2 cellular contexts compared by ENCODE assay signal in genomic region chr11:111983187-111983986, GRCh38.
TF ChIP-seq lines count a peak whose summit lies in the region.

No MANE protein-coding gene starts in this region.

TF ChIP-seq in GM23338, 12 proteins besides CTCF, POLR2A, EP300 and RAD21 (continued from another document):
- TF ChIP-seq REST (IDR thresholded peaks at IDR 0.05; ENCODE audit: unreplicated experiment) = no peak

TF ChIP-seq in WTC11, 78 proteins besides CTCF, POLR2A, EP300 and RAD21 (continued from another document):
- no peak for TF ChIP-seq ERG (CRISPR knock-in tag; IDR thresholded peaks at IDR 0.05)
- TF ChIP-seq USF1 (CRISPR knock-in tag; IDR thresholded peaks at IDR 0.05) = no peak
- no peak for TF ChIP-seq E2F1 (CRISPR knock-in tag; IDR thresholded peaks at IDR 0.05)
- no peak for TF ChIP-seq ZNF138 (CRISPR knock-in tag; conservative IDR thresholded peaks at IDR 0.05)
- TF ChIP-seq AFF4 (CRISPR knock-in tag; IDR thresholded peaks at IDR 0.05; ENCODE audit: borderline replicate concordance) = no peak
- TF ChIP-seq ZNF281 (CRISPR knock-in tag; IDR thresholded peaks at IDR 0.05) = no peak
- no peak for TF ChIP-seq AR (CRISPR knock-in tag; IDR thresholded peaks at IDR 0.05)
- TF ChIP-seq HMGA2 (CRISPR knock-in tag; IDR thresholded peaks at IDR 0.05) = no peak
- peak; percentile 78; the same call in 1 of the 2 replicates for TF ChIP-seq FOXK1 (CRISPR knock-in tag; IDR thresholded peaks at IDR 0.05)
- no peak; the same call in 1 of the 2 replicates for TF ChIP-seq ZNF423 (CRISPR knock-in tag; IDR thresholded peaks at IDR 0.05)
- peak; percentile 50; the same call in 1 of the 2 replicates for TF ChIP-seq SP1 (CRISPR knock-in tag; conservative IDR thresholded peaks at IDR 0.05)
